Comparison of ENCODE assay signal across 1 cellular context in the genomic region with DNA sequence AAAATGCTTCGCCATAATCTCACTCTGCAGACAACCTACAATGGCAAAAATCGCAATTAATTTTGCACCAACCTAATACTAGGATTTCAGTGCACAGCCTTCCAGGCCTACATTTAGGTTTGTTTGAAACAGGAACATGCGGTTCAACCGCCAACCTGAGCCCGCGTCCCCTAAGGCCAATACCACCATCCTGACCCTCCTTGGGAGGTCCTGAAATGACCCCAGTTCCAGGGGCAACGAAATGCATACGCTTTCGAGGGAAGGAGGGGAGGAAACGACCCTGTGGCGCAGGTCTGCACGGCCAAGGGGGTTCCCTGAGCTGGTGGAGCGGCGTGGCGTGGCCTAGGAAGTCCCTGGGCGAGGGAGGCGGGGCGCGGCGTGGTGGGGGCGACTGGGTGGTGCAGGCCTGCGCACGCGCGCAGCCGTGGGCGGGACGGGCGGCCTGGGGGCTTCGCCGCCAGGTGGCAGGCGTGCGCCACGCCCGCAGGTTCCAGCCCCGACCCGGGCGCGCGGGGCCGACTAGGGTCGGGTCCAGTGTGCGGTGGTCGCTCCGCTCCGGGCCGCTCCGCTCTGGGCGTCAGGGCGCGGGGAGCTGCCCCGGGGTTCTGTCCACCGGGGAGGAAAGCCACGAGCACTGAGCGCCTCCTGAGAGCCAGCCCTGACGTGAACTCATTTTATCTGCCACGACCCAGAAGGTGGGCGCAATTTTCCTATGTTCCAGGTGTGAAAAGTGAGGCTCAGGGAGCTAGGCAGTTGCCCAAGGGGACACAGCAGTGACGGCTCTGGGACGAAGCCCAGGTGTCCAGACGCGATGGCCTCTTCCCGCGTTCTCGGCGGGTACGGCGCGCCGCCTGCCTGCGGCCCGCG.
A peak's percentile ranks its signal among the peaks of the same experiment; 100 is the strongest.
TF ChIP-seq lines count a peak whose summit lies in the region.

No MANE protein-coding gene starts in this region.

TF ChIP-seq in K562, 482 proteins besides CTCF, POLR2A, EP300 and RAD21 (continued from another document and continues in another):
- TF ChIP-seq, protein P1, sequence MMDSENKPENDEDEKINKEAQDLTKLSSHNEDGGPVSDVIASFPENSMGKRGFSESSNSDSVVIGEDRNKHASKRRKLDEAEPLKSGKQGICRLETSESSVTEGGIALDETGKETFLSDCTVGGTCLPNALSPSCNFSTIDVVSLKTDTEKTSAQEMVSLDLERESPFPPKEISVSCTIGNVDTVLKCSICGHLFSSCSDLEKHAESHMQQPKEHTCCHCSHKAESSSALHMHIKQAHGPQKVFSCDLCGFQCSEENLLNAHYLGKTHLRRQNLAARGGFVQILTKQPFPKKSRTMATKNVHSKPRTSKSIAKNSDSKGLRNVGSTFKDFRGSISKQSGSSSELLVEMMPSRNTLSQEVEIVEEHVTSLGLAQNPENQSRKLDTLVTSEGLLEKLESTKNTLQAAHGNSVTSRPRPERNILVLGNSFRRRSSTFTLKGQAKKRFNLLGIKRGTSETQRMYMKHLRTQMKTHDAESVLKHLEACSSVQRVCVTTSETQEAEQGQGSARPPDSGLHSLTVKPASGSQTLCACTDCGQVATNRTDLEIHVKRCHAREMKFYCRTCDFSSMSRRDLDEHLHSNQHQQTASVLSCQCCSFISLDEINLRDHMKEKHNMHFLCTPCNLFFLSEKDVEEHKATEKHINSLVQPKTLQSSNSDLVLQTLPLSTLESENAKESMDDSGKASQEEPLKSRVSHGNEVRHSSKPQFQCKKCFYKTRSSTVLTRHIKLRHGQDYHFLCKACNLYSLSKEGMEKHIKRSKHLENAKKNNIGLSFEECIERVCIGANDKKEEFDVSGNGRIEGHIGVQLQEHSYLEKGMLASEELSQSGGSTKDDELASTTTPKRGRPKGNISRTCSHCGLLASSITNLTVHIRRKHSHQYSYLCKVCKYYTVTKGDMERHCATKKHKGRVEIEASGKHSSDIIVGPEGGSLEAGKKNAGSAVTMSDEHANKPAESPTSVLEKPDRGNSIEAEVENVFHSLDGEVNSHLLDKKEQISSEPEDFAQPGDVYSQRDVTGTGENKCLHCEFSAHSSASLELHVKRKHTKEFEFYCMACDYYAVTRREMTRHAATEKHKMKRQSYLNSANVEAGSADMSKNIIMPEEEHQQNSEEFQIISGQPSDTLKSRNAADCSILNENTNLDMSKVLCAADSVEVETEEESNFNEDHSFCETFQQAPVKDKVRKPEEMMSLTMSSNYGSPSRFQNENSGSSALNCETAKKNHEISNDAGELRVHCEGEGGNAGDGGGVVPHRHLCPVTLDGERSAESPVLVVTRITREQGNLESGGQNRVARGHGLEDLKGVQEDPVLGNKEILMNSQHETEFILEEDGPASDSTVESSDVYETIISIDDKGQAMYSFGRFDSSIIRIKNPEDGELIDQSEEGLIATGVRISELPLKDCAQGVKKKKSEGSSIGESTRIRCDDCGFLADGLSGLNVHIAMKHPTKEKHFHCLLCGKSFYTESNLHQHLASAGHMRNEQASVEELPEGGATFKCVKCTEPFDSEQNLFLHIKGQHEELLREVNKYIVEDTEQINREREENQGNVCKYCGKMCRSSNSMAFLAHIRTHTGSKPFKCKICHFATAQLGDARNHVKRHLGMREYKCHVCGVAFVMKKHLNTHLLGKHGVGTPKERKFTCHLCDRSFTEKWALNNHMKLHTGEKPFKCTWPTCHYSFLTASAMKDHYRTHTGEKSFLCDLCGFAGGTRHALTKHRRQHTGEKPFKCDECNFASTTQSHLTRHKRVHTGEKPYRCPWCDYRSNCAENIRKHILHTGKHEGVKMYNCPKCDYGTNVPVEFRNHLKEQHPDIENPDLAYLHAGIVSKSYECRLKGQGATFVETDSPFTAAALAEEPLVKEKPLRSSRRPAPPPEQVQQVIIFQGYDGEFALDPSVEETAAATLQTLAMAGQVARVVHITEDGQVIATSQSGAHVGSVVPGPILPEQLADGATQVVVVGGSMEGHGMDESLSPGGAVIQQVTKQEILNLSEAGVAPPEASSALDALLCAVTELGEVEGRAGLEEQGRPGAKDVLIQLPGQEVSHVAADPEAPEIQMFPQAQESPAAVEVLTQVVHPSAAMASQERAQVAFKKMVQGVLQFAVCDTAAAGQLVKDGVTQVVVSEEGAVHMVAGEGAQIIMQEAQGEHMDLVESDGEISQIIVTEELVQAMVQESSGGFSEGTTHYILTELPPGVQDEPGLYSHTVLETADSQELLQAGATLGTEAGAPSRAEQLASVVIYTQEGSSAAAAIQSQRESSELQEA (IDR thresholded peaks at IDR 0.05; ENCODE audit: low read depth): no peak
- TF ChIP-seq ELF4 (CRISPR knock-in tag; IDR thresholded peaks at IDR 0.05) (0 out of 2 replicates have a peak, but pooled peaks have one; percentile 46), EP400 (IDR thresholded peaks at IDR 0.05) (peak; percentile 70), FIP1L1 (IDR thresholded peaks at IDR 0.05; ENCODE audit: low read depth, low read length, poor library complexity, severe bottlenecking) (no peak), TRIM28 (IDR thresholded peaks at IDR 0.05) (no peak), RFX1 (IDR thresholded peaks at IDR 0.05) (no peak), BHLHE40 (IDR thresholded peaks at IDR 0.05; ENCODE audit: low read length) (0 out of 2 replicates have a peak, but pooled peaks have one; percentile 22), MAZ (CRISPR knock-in tag; conservative IDR thresholded peaks at IDR 0.05 in 1 of 2, IDR thresholded peaks at IDR 0.05 in 1 of 2) (peak in 1 of 2 experiments; percentile 90; a peak in 3 of 4 replicates), ZNF23 (CRISPR knock-in tag; IDR thresholded peaks at IDR 0.05) (no peak), TAF1 (IDR thresholded peaks at IDR 0.05; ENCODE audit: control insufficient read depth, extremely low read depth, insufficient read depth, low read length, severe bottlenecking) (peak; percentile 11), ZBTB7A (IDR thresholded peaks at IDR 0.05; ENCODE audit: borderline replicate concordance, control insufficient read depth, low read depth, low read length) (peak; percentile 87; the same call in 1 of the 2 replicates), HLTF (IDR thresholded peaks at IDR 0.05) (no peak), NCOA6 (IDR thresholded peaks at IDR 0.05) (no peak), BACH1 (tag; IDR thresholded peaks at IDR 0.05) (no peak), HNRNPUL1 (IDR thresholded peaks at IDR 0.05; ENCODE audit: low read length) (no peak), FOXM1 (IDR thresholded peaks at IDR 0.05; ENCODE audit: low read depth) (0 out of 2 replicates have a peak, but pooled peaks have one; percentile 10), FOXM1 (CRISPR knock-in tag; IDR thresholded peaks at IDR 0.05; ENCODE audit: low read depth) (no peak), FOXP1 (CRISPR knock-in tag; IDR thresholded peaks at IDR 0.05) (no peak; the same call in 1 of the 2 replicates), MECOM (CRISPR knock-in tag; IDR thresholded peaks at IDR 0.05) (0 out of 2 replicates have a peak, but pooled peaks have one; percentile 13), NFE2L1 (tag; IDR thresholded peaks at IDR 0.05; ENCODE audit: borderline replicate concordance, low read depth) (no peak), MED1 (CRISPR knock-in tag; IDR thresholded peaks at IDR 0.05; ENCODE audit: borderline replicate concordance) (no peak), TCF3 (CRISPR knock-in tag; IDR thresholded peaks at IDR 0.05) (no peak), ZNF707 (CRISPR knock-in tag; conservative IDR thresholded peaks at IDR 0.05) (no peak), ARID1B (IDR thresholded peaks at IDR 0.05) (peak; percentile 30; the same call in 1 of the 2 replicates), BCOR (IDR thresholded peaks at IDR 0.05) (no peak), STAG1 (CRISPR knock-in tag; IDR thresholded peaks at IDR 0.05; ENCODE audit: borderline replicate concordance) (peak; percentile 72; the same call in 1 of the 2 replicates), SREBF1 (IDR thresholded peaks at IDR 0.05; ENCODE audit: borderline replicate concordance, low read depth, low read length) (no peak), MTA2 (IDR thresholded peaks at IDR 0.05; ENCODE audit: low read depth) (no peak), CCNT2 (IDR thresholded peaks at IDR 0.05; ENCODE audit: borderline replicate concordance, extremely low read depth, insufficient read length, low read depth, low read length) (peak; percentile 23), CBX3 (IDR thresholded peaks at IDR 0.05; ENCODE audit: borderline replicate concordance in 1 of 2, low read length in 2 of 2) (no peak), ZBTB1 (CRISPR knock-in tag; IDR thresholded peaks at IDR 0.05; ENCODE audit: borderline replicate concordance, low read depth) (peak; percentile 40; the same call in 1 of the 2 replicates)
- TF ChIP-seq, protein P2, sequence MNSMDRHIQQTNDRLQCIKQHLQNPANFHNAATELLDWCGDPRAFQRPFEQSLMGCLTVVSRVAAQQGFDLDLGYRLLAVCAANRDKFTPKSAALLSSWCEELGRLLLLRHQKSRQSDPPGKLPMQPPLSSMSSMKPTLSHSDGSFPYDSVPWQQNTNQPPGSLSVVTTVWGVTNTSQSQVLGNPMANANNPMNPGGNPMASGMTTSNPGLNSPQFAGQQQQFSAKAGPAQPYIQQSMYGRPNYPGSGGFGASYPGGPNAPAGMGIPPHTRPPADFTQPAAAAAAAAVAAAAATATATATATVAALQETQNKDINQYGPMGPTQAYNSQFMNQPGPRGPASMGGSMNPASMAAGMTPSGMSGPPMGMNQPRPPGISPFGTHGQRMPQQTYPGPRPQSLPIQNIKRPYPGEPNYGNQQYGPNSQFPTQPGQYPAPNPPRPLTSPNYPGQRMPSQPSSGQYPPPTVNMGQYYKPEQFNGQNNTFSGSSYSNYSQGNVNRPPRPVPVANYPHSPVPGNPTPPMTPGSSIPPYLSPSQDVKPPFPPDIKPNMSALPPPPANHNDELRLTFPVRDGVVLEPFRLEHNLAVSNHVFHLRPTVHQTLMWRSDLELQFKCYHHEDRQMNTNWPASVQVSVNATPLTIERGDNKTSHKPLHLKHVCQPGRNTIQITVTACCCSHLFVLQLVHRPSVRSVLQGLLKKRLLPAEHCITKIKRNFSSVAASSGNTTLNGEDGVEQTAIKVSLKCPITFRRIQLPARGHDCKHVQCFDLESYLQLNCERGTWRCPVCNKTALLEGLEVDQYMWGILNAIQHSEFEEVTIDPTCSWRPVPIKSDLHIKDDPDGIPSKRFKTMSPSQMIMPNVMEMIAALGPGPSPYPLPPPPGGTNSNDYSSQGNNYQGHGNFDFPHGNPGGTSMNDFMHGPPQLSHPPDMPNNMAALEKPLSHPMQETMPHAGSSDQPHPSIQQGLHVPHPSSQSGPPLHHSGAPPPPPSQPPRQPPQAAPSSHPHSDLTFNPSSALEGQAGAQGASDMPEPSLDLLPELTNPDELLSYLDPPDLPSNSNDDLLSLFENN (IDR thresholded peaks at IDR 0.05; ENCODE audit: low read depth in 2 of 2, low read length in 2 of 2): 0 out of 4 replicates have a peak, but pooled peaks of 1 of the 2 experiments have one; percentile 6
- TF ChIP-seq, protein P3, sequence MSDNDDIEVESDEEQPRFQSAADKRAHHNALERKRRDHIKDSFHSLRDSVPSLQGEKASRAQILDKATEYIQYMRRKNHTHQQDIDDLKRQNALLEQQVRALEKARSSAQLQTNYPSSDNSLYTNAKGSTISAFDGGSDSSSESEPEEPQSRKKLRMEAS (CRISPR knock-in tag; IDR thresholded peaks at IDR 0.05): peak; percentile 74
- TF ChIP-seq, protein P4, sequence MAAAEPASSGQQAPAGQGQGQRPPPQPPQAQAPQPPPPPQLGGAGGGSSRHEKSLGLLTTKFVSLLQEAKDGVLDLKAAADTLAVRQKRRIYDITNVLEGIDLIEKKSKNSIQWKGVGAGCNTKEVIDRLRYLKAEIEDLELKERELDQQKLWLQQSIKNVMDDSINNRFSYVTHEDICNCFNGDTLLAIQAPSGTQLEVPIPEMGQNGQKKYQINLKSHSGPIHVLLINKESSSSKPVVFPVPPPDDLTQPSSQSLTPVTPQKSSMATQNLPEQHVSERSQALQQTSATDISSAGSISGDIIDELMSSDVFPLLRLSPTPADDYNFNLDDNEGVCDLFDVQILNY (CRISPR knock-in tag; IDR thresholded peaks at IDR 0.05): peak; percentile 40; the same call in 1 of the 2 replicates
- TF ChIP-seq, protein P5, sequence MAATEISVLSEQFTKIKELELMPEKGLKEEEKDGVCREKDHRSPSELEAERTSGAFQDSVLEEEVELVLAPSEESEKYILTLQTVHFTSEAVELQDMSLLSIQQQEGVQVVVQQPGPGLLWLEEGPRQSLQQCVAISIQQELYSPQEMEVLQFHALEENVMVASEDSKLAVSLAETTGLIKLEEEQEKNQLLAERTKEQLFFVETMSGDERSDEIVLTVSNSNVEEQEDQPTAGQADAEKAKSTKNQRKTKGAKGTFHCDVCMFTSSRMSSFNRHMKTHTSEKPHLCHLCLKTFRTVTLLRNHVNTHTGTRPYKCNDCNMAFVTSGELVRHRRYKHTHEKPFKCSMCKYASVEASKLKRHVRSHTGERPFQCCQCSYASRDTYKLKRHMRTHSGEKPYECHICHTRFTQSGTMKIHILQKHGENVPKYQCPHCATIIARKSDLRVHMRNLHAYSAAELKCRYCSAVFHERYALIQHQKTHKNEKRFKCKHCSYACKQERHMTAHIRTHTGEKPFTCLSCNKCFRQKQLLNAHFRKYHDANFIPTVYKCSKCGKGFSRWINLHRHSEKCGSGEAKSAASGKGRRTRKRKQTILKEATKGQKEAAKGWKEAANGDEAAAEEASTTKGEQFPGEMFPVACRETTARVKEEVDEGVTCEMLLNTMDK (IDR thresholded peaks at IDR 0.05; ENCODE audit: borderline replicate concordance, insufficient read depth, low read depth, low read length, poor library complexity, severe bottlenecking): peak; percentile 16
- TF ChIP-seq, protein P6, sequence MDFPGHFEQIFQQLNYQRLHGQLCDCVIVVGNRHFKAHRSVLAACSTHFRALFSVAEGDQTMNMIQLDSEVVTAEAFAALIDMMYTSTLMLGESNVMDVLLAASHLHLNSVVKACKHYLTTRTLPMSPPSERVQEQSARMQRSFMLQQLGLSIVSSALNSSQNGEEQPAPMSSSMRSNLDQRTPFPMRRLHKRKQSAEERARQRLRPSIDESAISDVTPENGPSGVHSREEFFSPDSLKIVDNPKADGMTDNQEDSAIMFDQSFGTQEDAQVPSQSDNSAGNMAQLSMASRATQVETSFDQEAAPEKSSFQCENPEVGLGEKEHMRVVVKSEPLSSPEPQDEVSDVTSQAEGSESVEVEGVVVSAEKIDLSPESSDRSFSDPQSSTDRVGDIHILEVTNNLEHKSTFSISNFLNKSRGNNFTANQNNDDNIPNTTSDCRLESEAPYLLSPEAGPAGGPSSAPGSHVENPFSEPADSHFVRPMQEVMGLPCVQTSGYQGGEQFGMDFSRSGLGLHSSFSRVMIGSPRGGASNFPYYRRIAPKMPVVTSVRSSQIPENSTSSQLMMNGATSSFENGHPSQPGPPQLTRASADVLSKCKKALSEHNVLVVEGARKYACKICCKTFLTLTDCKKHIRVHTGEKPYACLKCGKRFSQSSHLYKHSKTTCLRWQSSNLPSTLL (IDR thresholded peaks at IDR 0.05): no peak
- TF ChIP-seq, protein P7, sequence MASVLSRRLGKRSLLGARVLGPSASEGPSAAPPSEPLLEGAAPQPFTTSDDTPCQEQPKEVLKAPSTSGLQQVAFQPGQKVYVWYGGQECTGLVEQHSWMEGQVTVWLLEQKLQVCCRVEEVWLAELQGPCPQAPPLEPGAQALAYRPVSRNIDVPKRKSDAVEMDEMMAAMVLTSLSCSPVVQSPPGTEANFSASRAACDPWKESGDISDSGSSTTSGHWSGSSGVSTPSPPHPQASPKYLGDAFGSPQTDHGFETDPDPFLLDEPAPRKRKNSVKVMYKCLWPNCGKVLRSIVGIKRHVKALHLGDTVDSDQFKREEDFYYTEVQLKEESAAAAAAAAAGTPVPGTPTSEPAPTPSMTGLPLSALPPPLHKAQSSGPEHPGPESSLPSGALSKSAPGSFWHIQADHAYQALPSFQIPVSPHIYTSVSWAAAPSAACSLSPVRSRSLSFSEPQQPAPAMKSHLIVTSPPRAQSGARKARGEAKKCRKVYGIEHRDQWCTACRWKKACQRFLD (CRISPR knock-in tag; IDR thresholded peaks at IDR 0.05): 0 out of 2 replicates have a peak, but pooled peaks have one; percentile 10
